In genomic region chr18:50734886-50735285, GRCh38 we compare ENCODE assay signal across 4 cellular contexts.
"Had no signal": no experiment of that assay in that cellular context is flagged by ENCODE, and none has a peak within 500 bp of the region (broad histone marks: within the 10 kb centered on the region; RNA-seq: fewer than 3 reads in every experiment).

No MANE protein-coding gene starts in this region.

- H3K4me3 ChIP-seq: GM23338 had no signal

- DNase-seq: H9, HCEC 1CT, IMR-90 had no signal
